ENCODE assay signal across 9 cellular contexts in genomic region chr9:111451570-111451969, GRCh38.
"Had no signal": no experiment of that assay in that cellular context is flagged by ENCODE, and none has a peak within 500 bp of the region (broad histone marks: within the 10 kb centered on the region; RNA-seq: fewer than 3 reads in every experiment).

No MANE protein-coding gene starts in this region.

- H3K4me3 ChIP-seq: colonic mucosa, mucosa of descending colon, thoracic aorta had no signal

- H3K27me3 ChIP-seq: colonic mucosa had no signal

- H3K27ac ChIP-seq: colonic mucosa had no signal

- H3K36me3 ChIP-seq: colonic mucosa, thoracic aorta had no signal

- DNase-seq: anterior cingulate cortex; colonic mucosa; effector CD4-positive, alpha-beta T cell; hypothalamus; mucosa of descending colon; naive thymus-derived CD8-positive, alpha-beta T cell; stimulated activated CD4-positive, alpha-beta T cell treated with anti-CD3 and anti-CD28 coated beads, Interleukin-15, amount 100 ng/mL, for 24 hours; stimulated activated CD4-positive, alpha-beta T cell treated with anti-CD3 and anti-CD28 coated beads, Interleukin-4, amount 100 ng/mL, for 24 hours had no signal

- ATAC-seq: mucosa of descending colon; naive thymus-derived CD8-positive, alpha-beta T cell had no signal

- H3K9me3 ChIP-seq: colonic mucosa, mucosa of descending colon, thoracic aorta had no signal
